ENCODE assay signal across 8 cellular contexts in genomic region chr11:67022341-67022933, GRCh38. TPM values are rescaled to one million over a fixed set of nuclear protein-coding genes. Genes with fewer than 3 reads are reported as not detected.
DNase-seq lines count a peak whose midpoint lies in the region; ATAC-seq, FAIRE-seq and TF ChIP-seq lines count a peak whose summit lies in the region.

No MANE protein-coding gene starts in this region.

- H3K9ac ChIP-seq in HUES6 (ENCODE audit: low read length) (no peak overlapping the region), HepG2 (ENCODE audit: insufficient read depth, low read depth, low read length) (no peak overlapping the region)

- intact Hi-C loops in A673 (cut with micrococcal nuclease; ENCODE audit: unreplicated experiment) = no loop called here
- intact Hi-C loops in body of pancreas (cut with DNase I) = no loop called here
- intact Hi-C loops in HepG2 (cut with micrococcal nuclease; ENCODE audit: unreplicated experiment) = loop anchor here (1.0 kb wide), 1 partner anchor 25 kb away; no protein-coding TSS in a partner anchor

- H3K27ac ChIP-seq in A673 (ENCODE audit: low read depth, low read length, poor library complexity, severe bottlenecking) (no peak overlapping the region), HUES6 (ENCODE audit: low read depth, low read length) (no peak overlapping the region), body of pancreas (no peak overlapping the region), HepG2 (ENCODE audit: extremely low read length, insufficient read depth, low read length) (no peak overlapping the region)

- peak overlapping the region; percentile 67 for H3K4me2 ChIP-seq in HepG2 (ENCODE audit: low read depth, low read length)

- peak overlapping the region; percentile 54 for H3K4me3 ChIP-seq in A673 (ENCODE audit: low read depth, low read length, poor library complexity, severe bottlenecking)
- H3K4me3 ChIP-seq in HUES6 (ENCODE audit: low read depth, low read length) = peak overlapping the region; percentile 77
- no peak overlapping the region for H3K4me3 ChIP-seq in body of pancreas
- H3K4me3 ChIP-seq in HepG2 (replicated peaks in 1 of 3; ENCODE audit: insufficient read depth in 1 of 3, low read depth in 2 of 3, low read length in 3 of 3) = peak overlapping the region; percentile 40 to 67 (median 45); a peak in 5 of 6 replicates

- WGBS in body of pancreas, 2 donors = 9 to 12% methylated on average over 16 to 20 of the region's 20 CpGs
- WGBS in HepG2 (ENCODE audit: low lambda C conversion rate) = 15% methylated on average over 11 of the region's 20 CpGs

- no peak for TF ChIP-seq POLR2A in body of pancreas (IDR thresholded peaks at IDR 0.05)
- no peak for TF ChIP-seq POLR2A in HepG2 (IDR thresholded peaks at IDR 0.05; ENCODE audit: insufficient read depth in 1 of 2, low read depth in 2 of 2, low read length in 2 of 2)

- FAIRE-seq in HepG2 (lab: Jason Lieb, UNC) (no peak), urothelium cell line (lab: Jason Lieb, UNC) (peak; percentile 80)

- TF ChIP-seq EP300 in HepG2 (IDR thresholded peaks at IDR 0.05; ENCODE audit: low read depth in 2 of 2, low read length in 2 of 2) (no peak), HepG2 (CRISPR knock-in tag; IDR thresholded peaks at IDR 0.05; ENCODE audit: borderline replicate concordance) (no peak)

- ATAC-seq in body of pancreas (peak; percentile 30), HepG2 (no peak; the same call in 1 of the 3 replicates), HG02571 (IDR thresholded peaks at IDR 0.05; ENCODE audit: unreplicated experiment) (no peak)

- POLR2A ChIA-PET in A673 (lab: Charles Lee; ENCODE audit: low non-redundant PET) (interaction anchor here (0.7 kb wide), 1 partner anchor 344 kb away, joined by 3 read pairs; no protein-coding TSS in a partner anchor), HepG2 (lab: Yijun Ruan, JAX) (interaction anchor here (2.0 kb wide), 1 partner anchor 180 kb away, joined by 4 read pairs; no protein-coding TSS in a partner anchor)

- no peak for TF ChIP-seq RAD21 in HepG2 (CRISPR knock-in tag; IDR thresholded peaks at IDR 0.05)

- H2AFZ ChIP-seq in HepG2 (ENCODE audit: low read length) = no peak overlapping the region

- H3K79me2 ChIP-seq in HepG2 (ENCODE audit: insufficient read depth, low read length) = no peaks in the 10 kb centered on the region

- CTCF ChIA-PET in A673 (lab: Charles Lee) = interaction anchor here (0.6 to 1.5 kb wide), 5 partner anchors 9 to 149 kb away, joined by 3 to 4 read pairs (median 3); no protein-coding TSS in a partner anchor
- CTCF ChIA-PET in HepG2 (lab: Yijun Ruan, JAX; ENCODE audit: low intra/inter-chr PET ratio, low total read pairs) = no interaction called here

- in situ Hi-C loops in HepG2 (cut with HindIII; ENCODE audit: extremely low pct_ligation_motif_present, low pct_unique_long_range_greater_than_20kb) = no loop called here

- H4K20me1 ChIP-seq in HepG2 (ENCODE audit: insufficient read depth, low read length) = 0 out of 2 replicates have a peak, but pooled peaks cover 4% of the 10 kb centered on the region

- H3K4me1 ChIP-seq in A673 (ENCODE audit: insufficient read depth, low read length, poor library complexity, severe bottlenecking) = peaks cover 20% of the 10 kb centered on the region
- H3K4me1 ChIP-seq in HUES6 (ENCODE audit: control insufficient read depth, insufficient read depth, low read length) = peaks cover 8% of the 10 kb centered on the region
- H3K4me1 ChIP-seq in body of pancreas = peaks cover 18% of the 10 kb centered on the region
- peaks cover 18% of the 10 kb centered on the region for H3K4me1 ChIP-seq in HepG2 (ENCODE audit: insufficient read depth, low read length)

- no peaks in the 10 kb centered on the region for H3K9me3 ChIP-seq in A673 (ENCODE audit: low read depth, low read length, poor library complexity, severe bottlenecking)
- no peaks in the 10 kb centered on the region; the same call in 1 of the 2 replicates for H3K9me3 ChIP-seq in HUES6 (ENCODE audit: control insufficient read depth, insufficient read depth, low read depth, low read length)
- no peaks in the 10 kb centered on the region for H3K9me3 ChIP-seq in body of pancreas
- H3K9me3 ChIP-seq in HepG2 (ENCODE audit: low read length) = no peaks in the 10 kb centered on the region

- DNase-seq in A673 (ENCODE audit: low spot score) (peak; percentile 89), body of pancreas (peak; percentile 48 to 54 (median 50)), HepG2 (ENCODE audit: low spot score) (no peak), urothelium cell line (ENCODE audit: low spot score) (peak; percentile 92), NCI-H774 (lab: John Stamatoyannopoulos, UW) (no peak), activated gamma-delta T cell treated with Interleukin-2 at 50 U/mL for 16 hours (no peak)

- TF ChIP-seq CTCF in A673 (conservative IDR thresholded peaks at IDR 0.05; ENCODE audit: low read depth, low read length) (no peak), body of pancreas (IDR thresholded peaks at IDR 0.05) (no peak), HepG2 (CRISPR knock-in tag; IDR thresholded peaks at IDR 0.05) (no peak)

- no peaks in the 10 kb centered on the region for H3K36me3 ChIP-seq in A673 (ENCODE audit: insufficient read depth, low read length, poor library complexity, severe bottlenecking)
- H3K36me3 ChIP-seq in HUES6 (ENCODE audit: control insufficient read depth, insufficient read depth, low read length) = no peaks in the 10 kb centered on the region
- H3K36me3 ChIP-seq in body of pancreas (replicated peaks in 1 of 2; ENCODE audit: insufficient read depth in 1 of 2, low read depth in 2 of 2) = no peaks in the 10 kb centered on the region
- no peaks in the 10 kb centered on the region for H3K36me3 ChIP-seq in HepG2 (replicated peaks in 1 of 2; ENCODE audit: control insufficient read depth in 1 of 2, insufficient read depth in 2 of 2, low read length in 2 of 2)

- BruUV-seq in A673 (replicated peaks; lab: Mats Ljungman, UMichigan) (no TSS peak), HepG2 (replicated peaks; lab: Mats Ljungman, UMichigan) (no TSS peak)

- H3K27me3 ChIP-seq in A673 (replicated peaks; ENCODE audit: insufficient read depth, low read depth, low read length, poor library complexity) (no peaks in the 10 kb centered on the region), HUES6 (ENCODE audit: control insufficient read depth, insufficient read depth, low read length) (peaks cover 43% of the 10 kb centered on the region), body of pancreas (no peaks in the 10 kb centered on the region), HepG2 (ENCODE audit: control insufficient read depth in 1 of 2, insufficient read depth in 2 of 2, low read length in 2 of 2) (peaks cover 12 to 38% of the 10 kb centered on the region in 2 experiments; a peak in 4 of 5 replicates)

RNA-seq across cellular contexts. Expression of gene SYT12, which starts 0.5 kb away (rescaled TPM):
- total RNA-seq in A673 (2021) (2.3 and 3.1 TPM in 2 replicates), body of pancreas (under 1 TPM in 1 of 2 donors, not detected in 1; 0.78 TPM), HepG2 (2016; rRNA removed; fragmentation: Illumina TruSeq; extraction: Trizol) (0.02 TPM in 1 of 2 replicates, not detected in the other)
- total RNA-seq in HepG2 (2016; cell fraction: cytosol; rRNA removed; fragmentation: Illumina TruSeq; extraction: Trizol; ENCODE audit: low read depth) = under 0.01 and 0.09 TPM in 2 replicates
- not detected in 2 replicates for total RNA-seq in HepG2 (2016; cell fraction: insoluble cytoplasmic fraction; rRNA removed; fragmentation: Illumina TruSeq; extraction: Trizol)
- total RNA-seq in HepG2 (2016; cell fraction: membrane; rRNA removed; fragmentation: Illumina TruSeq; extraction: Trizol) = 0.03 TPM in 1 of 2 replicates, not detected in the other
- total RNA-seq in HepG2 (2016; cell fraction: nucleus; rRNA removed; fragmentation: Illumina TruSeq; extraction: Trizol) = not detected in 2 replicates
- 0.01 and 0.07 TPM in 2 replicates for polyA plus RNA-seq in HepG2 (2011; rRNA removed)
- 0.03 TPM in 2 replicates for polyA plus RNA-seq in HepG2 (2011; cell fraction: cytosol; rRNA removed)
- 0.05 and 0.10 TPM in 2 replicates for polyA plus RNA-seq in HepG2 (2011; cell fraction: nucleus; rRNA removed)
- polyA plus RNA-seq in HepG2 (2012) = 0.04 TPM in 2 replicates
- not detected in 2 replicates for polyA plus RNA-seq in HepG2 (2016; cell fraction: cytosol; fragmentation: Illumina TruSeq; extraction: Trizol; ENCODE audit: low read depth)
- not detected in 2 replicates for polyA plus RNA-seq in HepG2 (2016; cell fraction: insoluble cytoplasmic fraction; fragmentation: Illumina TruSeq; extraction: Trizol; ENCODE audit: low read depth)
- not detected in 2 replicates for polyA plus RNA-seq in HepG2 (2016; cell fraction: membrane; fragmentation: Illumina TruSeq; extraction: Trizol; ENCODE audit: low read depth)
- polyA plus RNA-seq in HepG2 (2016; cell fraction: nucleus; fragmentation: Illumina TruSeq; extraction: Trizol; ENCODE audit: insufficient read depth, low read depth) = not detected in 2 replicates
- polyA minus RNA-seq in HepG2 (2011; rRNA and poly(A)+ RNA removed; ENCODE audit: low replicate concordance) = 0.02 and 20.9 TPM in 2 replicates
- 0.09 TPM in 1 of 2 replicates, not detected in the other for polyA minus RNA-seq in HepG2 (2011; cell fraction: cytosol; rRNA and poly(A)+ RNA removed)
- polyA minus RNA-seq in HepG2 (2011; cell fraction: nucleus; rRNA and poly(A)+ RNA removed) = 0.26 TPM in 1 of 2 replicates, not detected in the other

RNA-seq across cellular contexts. Expression of gene RHOD, which starts 34.2 kb away (rescaled TPM):
- total RNA-seq in A673 (2021) (0.83 and 0.88 TPM in 2 replicates), body of pancreas (10 to 100 TPM; 19.1 to 33.5 TPM), HepG2 (2016; rRNA removed; fragmentation: Illumina TruSeq; extraction: Trizol) (0.27 and 0.29 TPM in 2 replicates)
- total RNA-seq in HepG2 (2016; cell fraction: cytosol; rRNA removed; fragmentation: Illumina TruSeq; extraction: Trizol; ENCODE audit: low read depth) = 0.88 and 0.91 TPM in 2 replicates
- total RNA-seq in HepG2 (2016; cell fraction: insoluble cytoplasmic fraction; rRNA removed; fragmentation: Illumina TruSeq; extraction: Trizol) = 0.32 and 0.33 TPM in 2 replicates
- 0.76 and 0.93 TPM in 2 replicates for total RNA-seq in HepG2 (2016; cell fraction: membrane; rRNA removed; fragmentation: Illumina TruSeq; extraction: Trizol)
- total RNA-seq in HepG2 (2016; cell fraction: nucleus; rRNA removed; fragmentation: Illumina TruSeq; extraction: Trizol) = 0.34 TPM in 1 of 2 replicates, not detected in the other
- 0.98 and 1.7 TPM in 2 replicates for polyA plus RNA-seq in HepG2 (2011; rRNA removed)
- polyA plus RNA-seq in HepG2 (2011; cell fraction: cytosol; rRNA removed) = 2.1 and 3.1 TPM in 2 replicates
- 0.66 and 1.1 TPM in 2 replicates for polyA plus RNA-seq in HepG2 (2011; cell fraction: nucleus; rRNA removed)
- polyA plus RNA-seq in HepG2 (2012) = 0.47 and 1.2 TPM in 2 replicates
- 1.6 and 1.9 TPM in 2 replicates for polyA plus RNA-seq in HepG2 (2016; cell fraction: cytosol; fragmentation: Illumina TruSeq; extraction: Trizol; ENCODE audit: low read depth)
- 0.78 and 0.84 TPM in 2 replicates for polyA plus RNA-seq in HepG2 (2016; cell fraction: insoluble cytoplasmic fraction; fragmentation: Illumina TruSeq; extraction: Trizol; ENCODE audit: low read depth)
- 1.1 and 1.4 TPM in 2 replicates for polyA plus RNA-seq in HepG2 (2016; cell fraction: membrane; fragmentation: Illumina TruSeq; extraction: Trizol; ENCODE audit: low read depth)
- 0.71 TPM in 1 of 2 replicates, not detected in the other for polyA plus RNA-seq in HepG2 (2016; cell fraction: nucleus; fragmentation: Illumina TruSeq; extraction: Trizol; ENCODE audit: insufficient read depth, low read depth)
- polyA minus RNA-seq in HepG2 (2011; rRNA and poly(A)+ RNA removed; ENCODE audit: low replicate concordance) = 2.0 and 37.6 TPM in 2 replicates
- 1.7 and 2.0 TPM in 2 replicates for polyA minus RNA-seq in HepG2 (2011; cell fraction: cytosol; rRNA and poly(A)+ RNA removed)
- 0.90 TPM in 1 of 2 replicates, not detected in the other for polyA minus RNA-seq in HepG2 (2011; cell fraction: nucleus; rRNA and poly(A)+ RNA removed)

RNA-seq across cellular contexts. Expression of gene C11orf86, which starts 47.3 kb away (rescaled TPM):
- total RNA-seq in A673 (2021) (not detected in 2 replicates), body of pancreas (not detected), HepG2 (2016; rRNA removed; fragmentation: Illumina TruSeq; extraction: Trizol) (0.11 and 0.17 TPM in 2 replicates)
- total RNA-seq in HepG2 (2016; cell fraction: cytosol; rRNA removed; fragmentation: Illumina TruSeq; extraction: Trizol; ENCODE audit: low read depth) = not detected in 2 replicates
- total RNA-seq in HepG2 (2016; cell fraction: insoluble cytoplasmic fraction; rRNA removed; fragmentation: Illumina TruSeq; extraction: Trizol) = 0.09 TPM in 1 of 2 replicates, not detected in the other
- total RNA-seq in HepG2 (2016; cell fraction: membrane; rRNA removed; fragmentation: Illumina TruSeq; extraction: Trizol) = 0.19 TPM in 1 of 2 replicates, not detected in the other
- not detected in 2 replicates for total RNA-seq in HepG2 (2016; cell fraction: nucleus; rRNA removed; fragmentation: Illumina TruSeq; extraction: Trizol)
- polyA plus RNA-seq in HepG2 (2011; rRNA removed) = 0.10 and 0.18 TPM in 2 replicates
- 0.11 and 0.18 TPM in 2 replicates for polyA plus RNA-seq in HepG2 (2011; cell fraction: cytosol; rRNA removed)
- 0.16 TPM in 1 of 2 replicates, not detected in the other for polyA plus RNA-seq in HepG2 (2011; cell fraction: nucleus; rRNA removed)
- polyA plus RNA-seq in HepG2 (2012) = 0.13 and 0.16 TPM in 2 replicates
- 0.11 TPM in 1 of 2 replicates, not detected in the other for polyA plus RNA-seq in HepG2 (2016; cell fraction: cytosol; fragmentation: Illumina TruSeq; extraction: Trizol; ENCODE audit: low read depth)
- polyA plus RNA-seq in HepG2 (2016; cell fraction: insoluble cytoplasmic fraction; fragmentation: Illumina TruSeq; extraction: Trizol; ENCODE audit: low read depth) = not detected in 2 replicates
- 0.21 TPM in 1 of 2 replicates, not detected in the other for polyA plus RNA-seq in HepG2 (2016; cell fraction: membrane; fragmentation: Illumina TruSeq; extraction: Trizol; ENCODE audit: low read depth)
- polyA plus RNA-seq in HepG2 (2016; cell fraction: nucleus; fragmentation: Illumina TruSeq; extraction: Trizol; ENCODE audit: insufficient read depth, low read depth) = not detected in 2 replicates
- 15.6 TPM in 1 of 2 replicates, not detected in the other for polyA minus RNA-seq in HepG2 (2011; rRNA and poly(A)+ RNA removed; ENCODE audit: low replicate concordance)
- not detected in 2 replicates for polyA minus RNA-seq in HepG2 (2011; cell fraction: cytosol; rRNA and poly(A)+ RNA removed)
- polyA minus RNA-seq in HepG2 (2011; cell fraction: nucleus; rRNA and poly(A)+ RNA removed) = 0.52 TPM in 1 of 2 replicates, not detected in the other

Comparison
In these comparisons a context has a peak if more than half of its experiments do, and no peak if none do; other contexts are left out.
1. DNase-seq: peak in A673 (single experiment), body of pancreas (4 of 4) and urothelium cell line (single experiment); none in HepG2 (single experiment), NCI-H774 (single experiment) and activated gamma-delta T cell treated with Interleukin-2 at 50 U/mL for 16 hours (single experiment).
2. H3K4me3 ChIP-seq: peak in A673 (single experiment), HUES6 (single experiment) and HepG2 (3 of 3); none in body of pancreas (0 of 2).
3. RNA of gene RHOD, which starts 34.2 kb away (total RNA-seq): 19.1 to 33.5 TPM in body of pancreas; 0.83 to 0.88 TPM in A673 and 0.27 to 0.93 TPM in HepG2; every median in the first group is over 10 times any median in the second.